31 cellular contexts compared by ENCODE assay signal in genomic region chr17:79369532-79369931, GRCh38.
"Had no signal": no experiment of that assay in that cellular context is flagged by ENCODE, and none has a peak within 500 bp of the region (broad histone marks: within the 10 kb centered on the region; RNA-seq: fewer than 3 reads in every experiment).

No MANE protein-coding gene starts in this region.

- ATAC-seq: activated CD4-positive, alpha-beta T cell treated with anti-CD3 and anti-CD28 coated beads for 36 hours; activated CD8-positive, alpha-beta T cell treated with anti-CD3 and anti-CD28 coated beads for 36 hours; activated T-cell treated with anti-CD3 and anti-CD28 coated beads, Interleukin-2, amount 50 U/mL, for 4 hours; activated T-helper 17 cell treated with anti-CD3 and anti-CD28 coated beads, Interleukin-2, amount 50 U/mL, for 72 hours; esophagus mucosa; T-helper 17 cell had no signal

- DNase-seq: activated CD4-positive, alpha-beta T cell treated with anti-CD3 and anti-CD28 coated beads for 36 hours; activated CD4-positive, alpha-beta T cell treated with anti-CD3 and anti-CD28 coated beads, Interleukin-2, amount 10 ng/mL, durations not matched to agents 7 days and 5 days; activated CD4-positive, alpha-beta T cell treated with anti-CD3 and anti-CD28 coated beads, Interleukin-2, amount 50 U/mL, for 4 hours; activated CD4-positive, CD25-positive, alpha-beta regulatory T cell; activated CD4-positive, CD25-positive, alpha-beta regulatory T cell treated with anti-CD3 and anti-CD28 coated beads, Interleukin-2, amount 50 U/mL, for 72 hours; activated CD8-positive, alpha-beta memory T cell treated with anti-CD3 and anti-CD28 coated beads for 24 hours; activated CD8-positive, alpha-beta T cell treated with anti-CD3 and anti-CD28 coated beads for 36 hours; activated effector memory CD4-positive, alpha-beta T cell treated with Interleukin-2 at 50 U/mL for 16 hours; activated gamma-delta T cell treated with Interleukin-2 at 50 U/mL for 16 hours; activated naive CD4-positive, alpha-beta T cell treated with anti-CD3 and anti-CD28 coated beads, Interleukin-2, amount 50 U/mL, for 16 hours; activated naive CD4-positive, alpha-beta T cell treated with Interleukin-2 at 50 U/mL for 16 hours; activated T-cell treated with anti-CD3 and anti-CD28 coated beads, Interleukin-2, amount 50 U/mL, for 4 hours; amniotic stem cell; anterior cingulate cortex; brain microvascular endothelial cell; caudate nucleus; cortex of kidney; dermis blood vessel endothelial cell; effector CD4-positive, alpha-beta T cell; foreskin fibroblast; head of caudate nucleus; T-helper 1 cell; T-helper 17 cell; T1000 had no signal

- H3K27me3 Mint-ChIP-seq: activated CD4-positive, alpha-beta T cell treated with anti-CD3 and anti-CD28 coated beads, Interleukin-2, amount 10 ng/mL, durations not matched to agents 7 days and 5 days had no signal

- H3K4me1 Mint-ChIP-seq: activated CD4-positive, alpha-beta T cell treated with anti-CD3 and anti-CD28 coated beads for 36 hours; activated CD4-positive, alpha-beta T cell treated with anti-CD3 and anti-CD28 coated beads, Interleukin-2, amount 10 ng/mL, durations not matched to agents 7 days and 5 days; activated T-helper 17 cell treated with anti-CD3 and anti-CD28 coated beads, Interleukin-2, amount 50 U/mL, for 72 hours had no signal

- H3K27ac ChIP-seq: brain microvascular endothelial cell had no signal

- FAIRE-seq: astrocyte, colon, frontal cortex had no signal

- H3K9me3 Mint-ChIP-seq: activated CD4-positive, alpha-beta T cell treated with anti-CD3 and anti-CD28 coated beads, Interleukin-2, amount 10 ng/mL, durations not matched to agents 7 days and 5 days; activated CD8-positive, alpha-beta T cell treated with anti-CD3 and anti-CD28 coated beads for 36 hours; activated T-cell treated with anti-CD3 and anti-CD28 coated beads, Interleukin-2, amount 50 U/mL, for 4 hours; activated T-helper 17 cell treated with anti-CD3 and anti-CD28 coated beads, Interleukin-2, amount 50 U/mL, for 72 hours; T-helper 2 cell treated with Interferon-gamma antibody and Interleukin-4, amounts not matched to agents 5 μg/mL and 100 μg/mL, for 36 hours had no signal

- H3K27me3 ChIP-seq: brain microvascular endothelial cell had no signal

- H3K27ac Mint-ChIP-seq: activated CD4-positive, alpha-beta T cell treated with anti-CD3 and anti-CD28 coated beads for 36 hours; activated CD4-positive, alpha-beta T cell treated with anti-CD3 and anti-CD28 coated beads, Interleukin-2, amount 10 ng/mL, durations not matched to agents 7 days and 5 days; activated CD8-positive, alpha-beta T cell treated with anti-CD3 and anti-CD28 coated beads for 36 hours; activated naive CD8-positive, alpha-beta T cell; activated T-helper 17 cell treated with anti-CD3 and anti-CD28 coated beads, Interleukin-2, amount 50 U/mL, for 72 hours; T-helper 17 cell; T-helper 2 cell treated with Interferon-gamma antibody and Interleukin-4, amounts not matched to agents 5 μg/mL and 100 μg/mL, for 36 hours had no signal

- H3K36me3 Mint-ChIP-seq: activated naive CD8-positive, alpha-beta T cell had no signal

- H3K4me3 Mint-ChIP-seq: activated CD4-positive, alpha-beta T cell treated with anti-CD3 and anti-CD28 coated beads for 36 hours; activated CD4-positive, alpha-beta T cell treated with anti-CD3 and anti-CD28 coated beads, Interleukin-2, amount 10 ng/mL, durations not matched to agents 7 days and 5 days; activated CD8-positive, alpha-beta T cell treated with anti-CD3 and anti-CD28 coated beads for 36 hours; activated naive CD8-positive, alpha-beta T cell; activated T-cell treated with anti-CD3 and anti-CD28 coated beads, Interleukin-2, amount 50 U/mL, for 4 hours; activated T-helper 17 cell treated with anti-CD3 and anti-CD28 coated beads, Interleukin-2, amount 50 U/mL, for 72 hours; T-helper 17 cell; T-helper 2 cell treated with Interferon-gamma antibody and Interleukin-4, amounts not matched to agents 5 μg/mL and 100 μg/mL, for 36 hours had no signal

- H3K36me3 ChIP-seq: brain microvascular endothelial cell had no signal
